In genomic region chr20:58268421-58268821, GRCh38 we compare ENCODE assay signal across 24 cellular contexts. TPM values are rescaled to one million over a fixed set of nuclear protein-coding genes. Genes with fewer than 3 reads are reported as not detected.
DNase-seq lines count a peak whose midpoint lies in the region; ATAC-seq and TF ChIP-seq lines count a peak whose summit lies in the region.
"Had no signal": no experiment of that assay in that cellular context is flagged by ENCODE, and none has a peak within 500 bp of the region (broad histone marks: within the 10 kb centered on the region; RNA-seq: fewer than 3 reads in every experiment).

No MANE protein-coding gene starts in this region.

- H3K4me3 ChIP-seq in brain microvascular endothelial cell (ENCODE audit: low read depth, low read length), result no peak overlapping the region
- H3K4me3 ChIP-seq: heart left ventricle, lung, SJSA1, vagina had no signal

- peak overlapping the region; percentile 84 for H3K27ac Mint-ChIP-seq in stimulated activated naive CD8-positive, alpha-beta T cell treated with anti-CD3 and anti-CD28 coated beads, Interleukin-15, Interleukin-2, amounts not matched to agents 100 ng/mL and 50 ng/mL, for 24 hours
- peak overlapping the region in 1 of 2 donors; percentile 66 for H3K27ac Mint-ChIP-seq in stimulated activated naive CD8-positive, alpha-beta T cell treated with anti-CD3 and anti-CD28 coated beads, Interleukin-15, amount 100 ng/mL, for 72 hours
- H3K27ac Mint-ChIP-seq in WTC11, result peak overlapping the region; percentile 58; the same call in 1 of the 2 replicates

- no peaks in the 10 kb centered on the region for H3K27me3 ChIP-seq in brain microvascular endothelial cell (replicated peaks)
- H3K27me3 ChIP-seq: heart left ventricle, SJSA1, vagina had no signal

- no peak for ATAC-seq in stimulated activated naive CD8-positive, alpha-beta T cell treated with anti-CD3 and anti-CD28 coated beads, Interleukin-15, amount 100 ng/mL, for 72 hours
- no peak for ATAC-seq in WTC11
- peak; percentile 81 for ATAC-seq in left colon
- ATAC-seq in GM18502 (IDR thresholded peaks at IDR 0.05; ENCODE audit: poor library complexity, unreplicated experiment), result no peak
- ATAC-seq in GM18868 (IDR thresholded peaks at IDR 0.05; ENCODE audit: unreplicated experiment), result no peak
- ATAC-seq: heart left ventricle had no signal

- CTCF ChIA-PET in WTC11 (lab: Charles Lee), result no interaction called here

- intact Hi-C loops in left colon (cut with DNase I, micrococcal nuclease), result no loop called here

- H3K4me3 Mint-ChIP-seq in stimulated activated naive CD8-positive, alpha-beta T cell treated with anti-CD3 and anti-CD28 coated beads, Interleukin-15, Interleukin-2, amounts not matched to agents 100 ng/mL and 50 ng/mL, for 24 hours, result no peak overlapping the region
- H3K4me3 Mint-ChIP-seq in stimulated activated naive CD8-positive, alpha-beta T cell treated with anti-CD3 and anti-CD28 coated beads, Interleukin-15, amount 100 ng/mL, for 72 hours, result peak overlapping the region in 1 of 2 donors; percentile 31
- no peak overlapping the region for H3K4me3 Mint-ChIP-seq in WTC11
- H3K4me3 Mint-ChIP-seq: endodermal cell, immature natural killer cell had no signal

- DNase-seq in stimulated activated naive CD8-positive, alpha-beta T cell treated with anti-CD3 and anti-CD28 coated beads, Interleukin-15, amount 100 ng/mL, for 72 hours, result no peak
- no peak for DNase-seq in WTC11 (ENCODE audit: low spot score)
- DNase-seq in left colon, result peak in 1 of 2 donors; percentile 42
- no peak for DNase-seq in brain microvascular endothelial cell
- DNase-seq: activated CD4-positive, alpha-beta T cell treated with anti-CD3 and anti-CD28 coated beads for 4 hours; activated T-cell treated with anti-CD3 and anti-CD28 coated beads, Interleukin-2, amount 50 U/mL, for 48 hours; anterior cingulate cortex; endodermal cell; heart left ventricle; immature natural killer cell; Karpas-422; NCI-H1417; NCI-H2171 treated with DMSO at 0.1 percent for 48 hours; NCI-H69; stimulated activated CD4-positive, alpha-beta T cell treated with anti-CD3 and anti-CD28 coated beads, Interleukin-1b, Interleukin-23, amount 100 ng/mL, for 48 hours had no signal

- peaks cover 55% of the 10 kb centered on the region for H3K4me1 Mint-ChIP-seq in stimulated activated naive CD8-positive, alpha-beta T cell treated with anti-CD3 and anti-CD28 coated beads, Interleukin-15, Interleukin-2, amounts not matched to agents 100 ng/mL and 50 ng/mL, for 24 hours (ENCODE audit: low read depth)
- peaks cover 26% of the 10 kb centered on the region for H3K4me1 Mint-ChIP-seq in stimulated activated naive CD8-positive, alpha-beta T cell treated with anti-CD3 and anti-CD28 coated beads, Interleukin-15, amount 100 ng/mL, for 72 hours
- peaks cover 9% of the 10 kb centered on the region for H3K4me1 Mint-ChIP-seq in WTC11
- H3K4me1 Mint-ChIP-seq: endodermal cell had no signal

- peaks cover 24% of the 10 kb centered on the region for H3K36me3 Mint-ChIP-seq in stimulated activated naive CD8-positive, alpha-beta T cell treated with anti-CD3 and anti-CD28 coated beads, Interleukin-15, Interleukin-2, amounts not matched to agents 100 ng/mL and 50 ng/mL, for 24 hours (ENCODE audit: low read depth)
- H3K36me3 Mint-ChIP-seq in WTC11, result peaks cover 9% of the 10 kb centered on the region

- peaks cover 47% of the 10 kb centered on the region for H3K36me3 ChIP-seq in brain microvascular endothelial cell (replicated peaks)
- H3K36me3 ChIP-seq: SJSA1 had no signal

- no peak for TF ChIP-seq CTCF in WTC11 (IDR thresholded peaks at IDR 0.05)
- no peak for TF ChIP-seq CTCF in brain microvascular endothelial cell (IDR thresholded peaks at IDR 0.05; ENCODE audit: low read depth, low read length, missing control alignments)

- in situ Hi-C loops in brain microvascular endothelial cell (cut with HindIII; ENCODE audit: low pct_ligation_motif_present, low sequenced_read_pairs), result no loop called here

- POLR2A ChIA-PET in WTC11 (lab: Charles Lee), result no interaction called here

- H3K27ac ChIP-seq in brain microvascular endothelial cell, result no peak overlapping the region
- H3K27ac ChIP-seq: heart left ventricle, SJSA1, vagina had no signal

- H3K27me3 Mint-ChIP-seq in stimulated activated naive CD8-positive, alpha-beta T cell treated with anti-CD3 and anti-CD28 coated beads, Interleukin-15, Interleukin-2, amounts not matched to agents 100 ng/mL and 50 ng/mL, for 24 hours, result no peaks in the 10 kb centered on the region
- no peaks in the 10 kb centered on the region for H3K27me3 Mint-ChIP-seq in stimulated activated naive CD8-positive, alpha-beta T cell treated with anti-CD3 and anti-CD28 coated beads, Interleukin-15, amount 100 ng/mL, for 72 hours
- H3K27me3 Mint-ChIP-seq in WTC11 (ENCODE audit: low read depth), result no peaks in the 10 kb centered on the region

- H3K9me3 Mint-ChIP-seq in stimulated activated naive CD8-positive, alpha-beta T cell treated with anti-CD3 and anti-CD28 coated beads, Interleukin-15, Interleukin-2, amounts not matched to agents 100 ng/mL and 50 ng/mL, for 24 hours, result no peaks in the 10 kb centered on the region
- no peaks in the 10 kb centered on the region for H3K9me3 Mint-ChIP-seq in stimulated activated naive CD8-positive, alpha-beta T cell treated with anti-CD3 and anti-CD28 coated beads, Interleukin-15, amount 100 ng/mL, for 72 hours
- peaks cover 3% of the 10 kb centered on the region; the same call in 1 of the 2 replicates for H3K9me3 Mint-ChIP-seq in WTC11
- H3K9me3 Mint-ChIP-seq: endodermal cell, immature natural killer cell had no signal

TF ChIP-seq in WTC11, 78 proteins besides CTCF, POLR2A, EP300 and RAD21:
- TF ChIP-seq ZNF281 (CRISPR knock-in tag; IDR thresholded peaks at IDR 0.05) (no peak), TCF7 (CRISPR knock-in tag; IDR thresholded peaks at IDR 0.05; ENCODE audit: low read depth) (no peak), HMGXB4 (CRISPR knock-in tag; IDR thresholded peaks at IDR 0.05) (no peak), ATF6 (CRISPR knock-in tag; IDR thresholded peaks at IDR 0.05) (no peak), RORB (CRISPR knock-in tag; IDR thresholded peaks at IDR 0.05) (no peak), FOXK1 (CRISPR knock-in tag; IDR thresholded peaks at IDR 0.05) (no peak), ZNF138 (CRISPR knock-in tag; conservative IDR thresholded peaks at IDR 0.05) (no peak), ATF3 (CRISPR knock-in tag; conservative IDR thresholded peaks at IDR 0.05) (no peak), TEAD4 (CRISPR knock-in tag; IDR thresholded peaks at IDR 0.05) (no peak)

RNA-seq across cellular contexts. Expression of gene ANKRD60, which starts 40.0 kb away (rescaled TPM):
- not detected in 3 replicates for total RNA-seq in WTC11 (2021)
- total RNA-seq in left colon, result not detected
- total RNA-seq: cerebellum, endodermal cell, G401, heart left ventricle, lung, SJSA1, subcutaneous adipose tissue, vagina had no signal

RNA-seq across cellular contexts. Expression of gene RAB22A, which starts 41.1 kb away (rescaled TPM):
- total RNA-seq in WTC11 (2021) (5.7 to 6.6 TPM (median 6.0 TPM) in 3 replicates), left colon (10 to 100 TPM; 22.4 to 27.4 TPM)
